ENCODE assay signal across 11 cellular contexts in the genomic region with DNA sequence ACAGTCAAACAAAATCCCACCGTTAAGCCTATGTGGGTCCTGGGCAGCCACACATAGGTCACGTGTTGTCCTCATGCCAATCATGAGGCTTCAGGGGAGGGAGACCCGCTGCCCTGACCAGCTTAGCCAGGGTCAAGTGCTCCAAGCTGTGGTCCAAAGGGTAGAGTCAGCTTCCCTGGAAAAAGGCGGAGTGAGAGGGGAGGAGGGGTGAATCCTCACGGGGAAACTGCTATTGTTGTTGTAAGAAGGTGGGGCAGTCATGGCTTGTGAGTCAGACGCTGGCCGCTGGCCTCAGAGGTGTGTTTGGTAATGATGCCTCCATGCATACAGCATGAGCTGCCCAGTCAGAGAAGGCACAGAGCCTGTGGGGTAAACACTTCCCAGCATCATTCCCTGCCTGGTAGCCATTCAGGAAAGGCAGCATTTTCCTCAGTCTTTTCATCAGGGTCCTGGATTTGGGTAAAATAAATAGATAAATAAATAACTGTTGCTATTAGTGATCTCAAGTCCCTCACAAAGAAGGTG. TPM values are rescaled to one million over a fixed set of nuclear protein-coding genes. Genes with fewer than 3 reads are reported as not detected.
DNase-seq lines count a peak whose midpoint lies in the region; ATAC-seq and TF ChIP-seq lines count a peak whose summit lies in the region.
"Had no signal": no experiment of that assay in that cellular context is flagged by ENCODE, and none has a peak within 500 bp of the region (broad histone marks: within the 10 kb centered on the region; RNA-seq: fewer than 3 reads in every experiment).

No MANE protein-coding gene starts in this region.

- no peak for TF ChIP-seq POLR2A in esophagus muscularis mucosa (IDR thresholded peaks at IDR 0.05; ENCODE audit: low read depth)

- no peaks in the 10 kb centered on the region for H3K36me3 Mint-ChIP-seq in naive thymus-derived CD4-positive, alpha-beta T cell
- H3K36me3 Mint-ChIP-seq: activated naive CD8-positive, alpha-beta T cell had no signal

- H3K27me3 ChIP-seq in BLaER1 treated with 17β-estradiol and CSF1 and Interleukin-3, amounts not matched to agents 10 nM and 100 nM: no peaks in the 10 kb centered on the region
- no peaks in the 10 kb centered on the region for H3K27me3 ChIP-seq in PC-9 (ENCODE audit: insufficient read depth, low read depth)
- no peaks in the 10 kb centered on the region for H3K27me3 ChIP-seq in esophagus muscularis mucosa
- H3K27me3 ChIP-seq in naive thymus-derived CD4-positive, alpha-beta T cell (ENCODE audit: control insufficient read depth in 2 of 2, insufficient read depth in 2 of 2, low read length in 2 of 2): no peaks in the 10 kb centered on the region
- H3K27me3 ChIP-seq in SJCRH30: no peaks in the 10 kb centered on the region; the same call in 1 of the 2 replicates

- peaks cover 23% of the 10 kb centered on the region for H3F3A ChIP-seq in PC-9 (ENCODE audit: insufficient read depth, low read depth)

- no peaks in the 10 kb centered on the region for H3K9me3 Mint-ChIP-seq in naive thymus-derived CD4-positive, alpha-beta T cell

- H3K4me2 ChIP-seq in BLaER1 treated with 17β-estradiol and CSF1 and Interleukin-3, amounts not matched to agents 10 nM and 100 nM: peak overlapping the region; percentile 66 to 86 (median 75)
- peak overlapping the region; percentile 33; the same call in 1 of the 2 replicates for H3K4me2 ChIP-seq in PC-9

- no TSS peak for BruUV-seq in PC-9 (replicated peaks; lab: Mats Ljungman, UMichigan)

- H3K4me1 Mint-ChIP-seq in naive thymus-derived CD4-positive, alpha-beta T cell: peaks cover 0 to 2% (median 0%) of the 10 kb centered on the region in 7 donors

- intact Hi-C loops in PC-9 (cut with micrococcal nuclease; ENCODE audit: unreplicated experiment): loop anchor here (10.0 kb wide), 2 partner anchors 274 to 864 kb away; a partner anchor contains a TSS
- intact Hi-C loops in esophagus muscularis mucosa (cut with DNase I): loop anchor here (10.0 kb wide), 1 partner anchor 1426 kb away; a partner anchor contains a TSS
- intact Hi-C loops in naive thymus-derived CD4-positive, alpha-beta T cell (cut with micrococcal nuclease): no loop called here

- H4K20me1 ChIP-seq in BLaER1 treated with 17β-estradiol and CSF1 and Interleukin-3, amounts not matched to agents 10 nM and 100 nM: peaks cover 0 to 17% (median 0%) of the 10 kb centered on the region in 11 experiments; a peak in 7 of 22 replicates
- H4K20me1 ChIP-seq in PC-9 (ENCODE audit: insufficient read depth): no peaks in the 10 kb centered on the region

- peaks cover 38 to 79% (median 59%) of the 10 kb centered on the region in 10 experiments for H3K4me1 ChIP-seq in BLaER1 treated with 17β-estradiol and CSF1 and Interleukin-3, amounts not matched to agents 10 nM and 100 nM
- peaks cover 32% of the 10 kb centered on the region for H3K4me1 ChIP-seq in PC-9 (replicated peaks; ENCODE audit: insufficient read depth)
- peaks cover 17 to 63% (median 61%) of the 10 kb centered on the region in 4 donors for H3K4me1 ChIP-seq in esophagus muscularis mucosa
- no peaks in the 10 kb centered on the region for H3K4me1 ChIP-seq in naive thymus-derived CD4-positive, alpha-beta T cell (ENCODE audit: control insufficient read depth in 2 of 2, insufficient read depth in 2 of 2, low read length in 2 of 2)
- H3K4me1 ChIP-seq in SJCRH30: peaks cover 8% of the 10 kb centered on the region; the same call in 1 of the 2 replicates

- TF ChIP-seq CTCF in PC-9 (conservative IDR thresholded peaks at IDR 0.05): no peak
- TF ChIP-seq CTCF in esophagus muscularis mucosa (IDR thresholded peaks at IDR 0.05): no peak

- H3K4me3 ChIP-seq in BLaER1 treated with 17β-estradiol and CSF1 and Interleukin-3, amounts not matched to agents 10 nM and 100 nM: no peak overlapping the region
- no peak overlapping the region for H3K4me3 ChIP-seq in PC-9
- no peak overlapping the region for H3K4me3 ChIP-seq in esophagus muscularis mucosa
- no peak overlapping the region for H3K4me3 ChIP-seq in naive thymus-derived CD4-positive, alpha-beta T cell (ENCODE audit: low read length)
- H3K4me3 ChIP-seq in SJCRH30: no peak overlapping the region
- H3K4me3 ChIP-seq: lower lobe of right lung had no signal

- POLR2A ChIA-PET in PC-9 (lab: Charles Lee; ENCODE audit: unreplicated experiment): interaction anchor here (1.3 kb wide), 1 partner anchor 8 kb away, joined by 3 read pairs; no protein-coding TSS in a partner anchor
- POLR2A ChIA-PET in naive thymus-derived CD4-positive, alpha-beta T cell (lab: Charles Lee): no interaction called here

- WGBS in esophagus muscularis mucosa: 62% methylated on average over 7 of the region's 7 CpGs

- CTCF ChIA-PET in PC-9 (lab: Charles Lee): no interaction called here
- CTCF ChIA-PET in naive thymus-derived CD4-positive, alpha-beta T cell (lab: Charles Lee): no interaction called here

- no peak overlapping the region for H2AFZ ChIP-seq in PC-9

- no peak overlapping the region for H3K27ac Mint-ChIP-seq in naive thymus-derived CD4-positive, alpha-beta T cell
- H3K27ac Mint-ChIP-seq: activated naive CD8-positive, alpha-beta T cell had no signal

- DNase-seq in PC-9: peak; percentile 84 to 87
- peak; percentile 91 for DNase-seq in esophagus muscularis mucosa (ENCODE audit: extremely low spot score)
- no peak for DNase-seq in naive thymus-derived CD4-positive, alpha-beta T cell
- DNase-seq in SJCRH30: no peak
- DNase-seq in middle frontal gyrus (ENCODE audit: extremely low spot score, low spot score): no peak
- no peak for DNase-seq in GM19240 (ENCODE audit: insufficient read length, low spot score)
- DNase-seq in NCI-H2196 (lab: John Stamatoyannopoulos, UW; ENCODE audit: unreplicated experiment): no peak
- DNase-seq: lower lobe of right lung, NCI-H2029 had no signal

- H3K9me3 ChIP-seq in BLaER1 treated with 17β-estradiol and CSF1 and Interleukin-3, amounts not matched to agents 10 nM and 100 nM (replicated peaks in 1 of 11): peaks cover 0 to 16% (median 0%) of the 10 kb centered on the region in 11 experiments; a peak in 6 of 22 replicates
- peaks cover 3% of the 10 kb centered on the region; the same call in 1 of the 2 replicates for H3K9me3 ChIP-seq in PC-9 (ENCODE audit: insufficient read depth, low read depth)
- H3K9me3 ChIP-seq in esophagus muscularis mucosa: no peaks in the 10 kb centered on the region
- H3K9me3 ChIP-seq in naive thymus-derived CD4-positive, alpha-beta T cell (ENCODE audit: control insufficient read depth in 2 of 3, low read length in 3 of 3): no peaks in the 10 kb centered on the region
- no peaks in the 10 kb centered on the region for H3K9me3 ChIP-seq in SJCRH30 (replicated peaks)
- H3K9me3 ChIP-seq: lower lobe of right lung had no signal

- H3K4me3 Mint-ChIP-seq in naive thymus-derived CD4-positive, alpha-beta T cell: no peak overlapping the region
- H3K4me3 Mint-ChIP-seq: activated naive CD8-positive, alpha-beta T cell had no signal

- H3K36me3 ChIP-seq in BLaER1 treated with 17β-estradiol and CSF1 and Interleukin-3, amounts not matched to agents 10 nM and 100 nM: peaks cover 0 to 23% (median 0%) of the 10 kb centered on the region in 11 experiments; a peak in 9 of 22 replicates
- H3K36me3 ChIP-seq in PC-9 (ENCODE audit: low read depth) (no peaks in the 10 kb centered on the region), esophagus muscularis mucosa (peaks cover 14 to 27% (median 25%) of the 10 kb centered on the region in 4 donors), SJCRH30 (no peaks in the 10 kb centered on the region)
- no peaks in the 10 kb centered on the region for H3K36me3 ChIP-seq in naive thymus-derived CD4-positive, alpha-beta T cell (ENCODE audit: control insufficient read depth in 2 of 3, insufficient read depth in 3 of 3, low read length in 3 of 3)

- peaks cover 0 to 23% (median 7%) of the 10 kb centered on the region in 5 donors for H3K27me3 Mint-ChIP-seq in naive thymus-derived CD4-positive, alpha-beta T cell
- H3K27me3 Mint-ChIP-seq: activated naive CD8-positive, alpha-beta T cell had no signal

- no peaks in the 10 kb centered on the region for H3K79me2 ChIP-seq in PC-9 (ENCODE audit: low read depth)

- H3K9me2 ChIP-seq in PC-9 (ENCODE audit: insufficient read depth): no peaks in the 10 kb centered on the region

- TF ChIP-seq EP300 in esophagus muscularis mucosa (IDR thresholded peaks at IDR 0.05): no peak

- H3K27ac ChIP-seq in BLaER1 treated with 17β-estradiol and CSF1 and Interleukin-3, amounts not matched to agents 10 nM and 100 nM: peak overlapping the region in 4 of 11 experiments; percentile 1 to 11 (median 8); a peak in 6 of 22 replicates
- H3K27ac ChIP-seq in PC-9 (peak overlapping the region; percentile 66), esophagus muscularis mucosa (replicated peaks in 1 of 4) (peak overlapping the region; percentile 59 to 78 (median 71)), SJCRH30 (no peak overlapping the region)
- no peak overlapping the region for H3K27ac ChIP-seq in naive thymus-derived CD4-positive, alpha-beta T cell (ENCODE audit: low read depth, low read length)
- H3K27ac ChIP-seq: lower lobe of right lung had no signal

- H3K9ac ChIP-seq in BLaER1 treated with 17β-estradiol and CSF1 and Interleukin-3, amounts not matched to agents 10 nM and 100 nM: no peak overlapping the region

- ATAC-seq in naive thymus-derived CD4-positive, alpha-beta T cell: peak; percentile 45

RNA-seq across cellular contexts. Expression of a gene that starts 8.7 kb away (rescaled TPM):
- total RNA-seq in PC-9 (2021): 262 and 355 TPM in 2 replicates
- total RNA-seq in esophagus muscularis mucosa: 1,000 to 10,000 TPM; 1,253 to 2,184 (median 1,709) TPM
- 100 to 1,000 TPM in 1 of 5 experiments, 10 to 100 TPM in 3, 1 to 10 TPM in 1; 1.7 to 520 (median 22.2) TPM for total RNA-seq in naive thymus-derived CD4-positive, alpha-beta T cell
- 1 to 10 TPM; 2.5 to 5.5 TPM for polyA plus RNA-seq in naive thymus-derived CD4-positive, alpha-beta T cell
- 67.6 and 70.8 TPM in 2 replicates for total RNA-seq in SJCRH30 (2014; rRNA removed; shearing (Covaris generic))

RNA-seq across cellular contexts. Expression of a gene that starts 23.4 kb away (rescaled TPM):
- total RNA-seq in PC-9 (2021) (not detected in 2 replicates), esophagus muscularis mucosa (not detected)
- not detected for total RNA-seq in naive thymus-derived CD4-positive, alpha-beta T cell
- not detected for polyA plus RNA-seq in naive thymus-derived CD4-positive, alpha-beta T cell
- total RNA-seq in SJCRH30 (2014; rRNA removed; shearing (Covaris generic)): not detected in 2 replicates
- total RNA-seq: lower lobe of right lung had no signal

RNA-seq across cellular contexts. Expression of a gene that starts 59.8 kb away (rescaled TPM):
- total RNA-seq in PC-9 (2021) (0.78 TPM in 1 of 2 replicates, not detected in the other), esophagus muscularis mucosa (not detected)
- not detected for total RNA-seq in naive thymus-derived CD4-positive, alpha-beta T cell
- polyA plus RNA-seq in naive thymus-derived CD4-positive, alpha-beta T cell: not detected
- not detected in 2 replicates for total RNA-seq in SJCRH30 (2014; rRNA removed; shearing (Covaris generic))
- total RNA-seq: lower lobe of right lung had no signal

Comparison
In these comparisons a context has a peak if more than half of its experiments do, and no peak if none do; other contexts are left out.
1. H3K27ac ChIP-seq: peak in PC-9 (single experiment) and esophagus muscularis mucosa (4 of 4); none in naive thymus-derived CD4-positive, alpha-beta T cell (single experiment) and SJCRH30 (single experiment).
2. DNase-seq: peak in PC-9 (2 of 2) and esophagus muscularis mucosa (single experiment); none in naive thymus-derived CD4-positive, alpha-beta T cell (0 of 9), SJCRH30 (0 of 2), middle frontal gyrus (single experiment), GM19240 (single experiment) and NCI-H2196 (single experiment).
3. intact Hi-C loops: an anchor here in PC-9 (10.0 kb wide) and esophagus muscularis mucosa (10.0 kb wide); none called in naive thymus-derived CD4-positive, alpha-beta T cell.